22 cellular contexts compared by ENCODE assay signal in the genomic region with DNA sequence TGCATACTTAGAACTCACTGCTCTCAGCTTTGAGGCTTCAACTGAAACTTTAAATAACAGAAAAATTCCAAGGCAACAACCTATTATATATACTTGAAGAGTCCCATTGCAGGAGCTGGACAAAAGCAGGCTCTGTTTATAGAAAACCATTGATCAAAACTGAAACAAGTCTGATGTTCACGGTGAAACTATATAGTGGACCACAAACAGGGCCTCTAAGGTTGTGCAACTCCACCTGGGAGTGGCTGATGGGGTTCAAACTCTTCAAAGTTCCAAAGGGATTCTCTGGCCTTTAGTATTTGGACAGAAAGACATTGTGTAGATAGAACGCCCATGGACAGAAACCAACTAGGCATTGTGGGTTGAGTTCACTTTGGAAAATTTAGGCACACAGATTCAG.
DNase-seq lines count a peak whose midpoint lies in the region; ATAC-seq and FAIRE-seq lines count a peak whose summit lies in the region.
"Had no signal": no experiment of that assay in that cellular context is flagged by ENCODE, and none has a peak within 500 bp of the region (broad histone marks: within the 10 kb centered on the region; RNA-seq: fewer than 3 reads in every experiment).

No MANE protein-coding gene starts in this region.

- H3F3A ChIP-seq in GM23248 (ENCODE audit: insufficient read depth), result no peaks in the 10 kb centered on the region

- in situ Hi-C loops in GM23248 (cut with MboI), result no loop called here

- no peak overlapping the region for H3K9ac ChIP-seq in GM23248
- H3K9ac ChIP-seq: SK-N-SH had no signal

- H3K79me2 ChIP-seq in GM23248 (ENCODE audit: insufficient read depth), result no peaks in the 10 kb centered on the region

- no peak overlapping the region for H3K27ac ChIP-seq in GM23248
- H3K27ac ChIP-seq: HL-60, PC-9 had no signal

- 57 to 74% methylated on average over 2 of the region's 2 CpGs for WGBS in GM23248 (ENCODE audit: low coverage in 1 of 2, low lambda C conversion rate in 2 of 2, missing lambda C conversion rate in 2 of 2), 2 experiments

- peak; percentile 81 for FAIRE-seq in GM19239 (lab: Jason Lieb, UNC)
- FAIRE-seq: D721Med, G401.6 had no signal

- no peaks in the 10 kb centered on the region; the same call in 1 of the 2 replicates for H3K4me1 ChIP-seq in GM23248 (ENCODE audit: insufficient read depth)
- H3K4me1 ChIP-seq: BE2C, HAP-1 had no signal

- DNase-seq in GM19239 (ENCODE audit: insufficient read length, low spot score) (no peak), GM23248 (no peak), RPMI8226 (no peak), COR-L47 (lab: John Stamatoyannopoulos, UW) (no peak)
- DNase-seq in activated CD4-positive, alpha-beta T cell treated with anti-CD3 and anti-CD28 coated beads for 4 hours, result no peak
- DNase-seq: BE2C; CD4-positive, alpha-beta memory T cell; DMS79 treated with DMSO at 0.1 percent for 48 hours; KBM-7; NCI-H1048; NCI-H146; NCI-H2107; NCI-H226; NCI-H526 treated with DMSO at 0.1 percent for 48 hours; PC-9; SK-N-SH had no signal

- peak; percentile 49 for ATAC-seq in GM21717 (IDR thresholded peaks at IDR 0.05; ENCODE audit: unreplicated experiment)
- peak; percentile 40 for ATAC-seq in HG03280 (IDR thresholded peaks at IDR 0.05; ENCODE audit: unreplicated experiment)

- no peaks in the 10 kb centered on the region for H3K36me3 ChIP-seq in GM23248 (ENCODE audit: low read depth)
- H3K36me3 ChIP-seq: BE2C, HAP-1 had no signal

- H3K4me3 ChIP-seq in GM23248, result no peak overlapping the region
- H3K4me3 ChIP-seq: HAP-1, PC-9 had no signal

- H3K9me3 ChIP-seq in GM23248 (ENCODE audit: low read depth), result no peaks in the 10 kb centered on the region
- H3K9me3 ChIP-seq: BE2C, HAP-1, SK-N-SH had no signal

- no peak overlapping the region for H3K4me2 ChIP-seq in GM23248 (ENCODE audit: unreplicated experiment)
- H3K4me2 ChIP-seq: PC-9, SK-N-SH had no signal

- no peaks in the 10 kb centered on the region for H3K9me2 ChIP-seq in GM23248 (ENCODE audit: insufficient read depth)
- H3K9me2 ChIP-seq: SK-N-SH had no signal

- no peak overlapping the region for H2AFZ ChIP-seq in GM23248
- H2AFZ ChIP-seq: PC-9 had no signal

- no peaks in the 10 kb centered on the region for H3K27me3 ChIP-seq in GM23248 (replicated peaks; ENCODE audit: insufficient read depth)

- H4K20me1 ChIP-seq in GM23248 (ENCODE audit: insufficient read depth), result no peaks in the 10 kb centered on the region
